1 cellular context compared by ENCODE assay signal in the genomic region with DNA sequence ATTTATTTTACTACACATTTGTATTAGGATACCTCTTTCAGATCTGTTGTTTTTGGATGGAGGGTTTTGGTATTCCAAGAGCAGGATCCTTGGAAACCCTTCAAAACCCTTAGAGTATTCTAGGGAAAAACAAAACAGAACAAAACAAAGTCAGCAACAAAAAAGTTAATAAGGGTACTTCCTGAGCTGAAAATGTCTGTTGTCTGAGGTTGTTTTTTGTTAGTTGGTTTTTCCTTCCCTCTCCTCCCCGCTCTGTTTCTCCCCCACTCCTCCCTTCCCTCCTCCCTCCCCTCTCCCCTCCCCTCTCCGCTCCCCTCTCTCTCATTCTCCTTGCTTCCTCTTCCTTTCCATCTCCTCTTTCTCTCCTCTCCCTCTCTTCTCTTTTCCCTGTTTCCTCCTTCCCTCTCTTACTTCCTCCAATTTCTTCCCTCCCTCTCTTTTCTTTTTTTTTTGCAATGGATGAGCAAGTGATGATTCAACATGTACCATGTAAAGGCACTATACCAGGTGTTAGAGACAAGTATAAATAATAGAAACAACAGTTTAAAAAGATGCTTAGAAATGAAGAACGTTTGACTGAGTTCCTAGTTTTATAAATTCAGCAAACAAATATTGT.
TF ChIP-seq lines count a peak whose summit lies in the region.

No MANE protein-coding gene starts in this region.

TF ChIP-seq in IMR-90, 13 proteins besides CTCF, POLR2A, EP300 and RAD21:
- TF ChIP-seq CEBPB (IDR thresholded peaks at IDR 0.05; ENCODE audit: low read depth, low read length) (no peak), CHD1 (IDR thresholded peaks at IDR 0.05; ENCODE audit: low read depth, low read length) (no peak), MXI1 (IDR thresholded peaks at IDR 0.05; ENCODE audit: borderline replicate concordance, low read depth, low read length) (no peak), MAZ (IDR thresholded peaks at IDR 0.05; ENCODE audit: borderline replicate concordance, low read depth, low read length) (no peak)
- TF ChIP-seq, protein P1, sequence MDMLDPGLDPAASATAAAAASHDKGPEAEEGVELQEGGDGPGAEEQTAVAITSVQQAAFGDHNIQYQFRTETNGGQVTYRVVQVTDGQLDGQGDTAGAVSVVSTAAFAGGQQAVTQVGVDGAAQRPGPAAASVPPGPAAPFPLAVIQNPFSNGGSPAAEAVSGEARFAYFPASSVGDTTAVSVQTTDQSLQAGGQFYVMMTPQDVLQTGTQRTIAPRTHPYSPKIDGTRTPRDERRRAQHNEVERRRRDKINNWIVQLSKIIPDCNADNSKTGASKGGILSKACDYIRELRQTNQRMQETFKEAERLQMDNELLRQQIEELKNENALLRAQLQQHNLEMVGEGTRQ (IDR thresholded peaks at IDR 0.05; ENCODE audit: low read depth, low read length): no peak
